ENCODE assay signal across 8 cellular contexts in genomic region chr11:119728651-119729580, GRCh38. TPM values are rescaled to one million over a fixed set of nuclear protein-coding genes. Genes with fewer than 3 reads are reported as not detected.
DNase-seq lines count a peak whose midpoint lies in the region; ATAC-seq, FAIRE-seq and TF ChIP-seq lines count a peak whose summit lies in the region.

TSS of gene NECTIN1 (minus strand) at chr11:119729200. CDS start at chr11:119728553, 647 bp downstream.

- peak; percentile 89 for FAIRE-seq in GM12891 (lab: Jason Lieb, UNC)

- H3K4me1 ChIP-seq in right cardiac atrium (ENCODE audit: control insufficient read depth, insufficient read depth, low read length), result no peaks in the 10 kb centered on the region
- peaks cover 0 to 8% of the 10 kb centered on the region in 2 donors for H3K4me1 ChIP-seq in uterus

- H3K4me3 ChIP-seq in right cardiac atrium (ENCODE audit: low read length) (peak within 1 kb of the TSS; percentile 52), uterus (peak within 1 kb of the TSS; percentile 64 to 66)

- H3K27ac Mint-ChIP-seq in T-helper 17 cell, result no peak within 1 kb of the TSS

- under 1% methylated on average over 128 of the region's 128 CpGs for WGBS in right cardiac atrium

- peak within 1 kb of the TSS; percentile 22 for H3K27ac ChIP-seq in right cardiac atrium (ENCODE audit: low read length)
- peak within 1 kb of the TSS; percentile 84 to 89 for H3K27ac ChIP-seq in uterus

- DNase-seq in GM12891 (ENCODE audit: insufficient read length, low spot score) (peak; percentile 95), NCI-H1092 treated with DMSO at 0.1 percent for 48 hours (lab: John Stamatoyannopoulos, UW) (peak; percentile 95), T-helper 17 cell (peak; percentile 73 to 82 (median 73)), anterior cingulate cortex (lab: John Stamatoyannopoulos, UW) (peak; percentile 25 to 97 (median 90)), right cardiac atrium (peak; percentile 89 to 96 (median 95)), putamen (ENCODE audit: low spot score) (peak; percentile 90), uterus (peak; percentile 83 to 87)

- peak within 1 kb of the TSS; percentile 95 for H3K4me3 Mint-ChIP-seq in T-helper 17 cell

- H3K27me3 ChIP-seq in right cardiac atrium (ENCODE audit: control insufficient read depth, insufficient read depth) (no peaks in the 10 kb centered on the region), uterus (no peaks in the 10 kb centered on the region)

- peak; percentile 88 to 99 (median 94) for TF ChIP-seq CTCF in uterus (IDR thresholded peaks at IDR 0.05)

- peaks cover 23% of the 10 kb centered on the region for H3K27me3 Mint-ChIP-seq in T-helper 17 cell

- TF ChIP-seq POLR2A in GM12891 (IDR thresholded peaks at IDR 0.05; ENCODE audit: low read depth, low read length), result no peak
- peak; percentile 83 to 96 for TF ChIP-seq POLR2A in uterus (IDR thresholded peaks at IDR 0.05)

- intact Hi-C loops in right cardiac atrium (cut with DNase I) (loop anchor here in 3 of 4 donors (5.0 to 10.0 kb wide), 3 partner anchors 57 to 244 kb away; no protein-coding TSS in a partner anchor), uterus (cut with DNase I; ENCODE audit: low total_unique reads) (no loop called here)

- H3K36me3 ChIP-seq in uterus, result no peaks in the 10 kb centered on the region

- ATAC-seq in HG02610 (IDR thresholded peaks at IDR 0.05; ENCODE audit: unreplicated experiment) (peak; percentile 84), T-helper 17 cell (peak; percentile 89), right cardiac atrium (peak; percentile 94 to 95)

- H3K4me1 Mint-ChIP-seq in T-helper 17 cell, result peaks cover 19% of the 10 kb centered on the region

- H3K9me3 ChIP-seq in T-helper 17 cell (ENCODE audit: control insufficient read depth, low read length, poor library complexity, severe bottlenecking), result no peaks in the 10 kb centered on the region
- no peaks in the 10 kb centered on the region for H3K9me3 ChIP-seq in right cardiac atrium (ENCODE audit: control insufficient read depth, low read length)
- H3K9me3 ChIP-seq in uterus, result no peaks in the 10 kb centered on the region

- peaks cover 6% of the 10 kb centered on the region for H3K36me3 Mint-ChIP-seq in T-helper 17 cell (ENCODE audit: low read depth)

TF ChIP-seq in GM12891, 5 proteins besides CTCF, POLR2A, EP300 and RAD21:
- TF ChIP-seq POLR2AphosphoS5 (IDR thresholded peaks at IDR 0.05; ENCODE audit: low read depth, low read length) (no peak), POU2F2 (IDR thresholded peaks at IDR 0.05; ENCODE audit: low read depth, low read length) (no peak), SPI1 (IDR thresholded peaks at IDR 0.05; ENCODE audit: low read depth, low read length) (no peak), TAF1 (IDR thresholded peaks at IDR 0.05; ENCODE audit: low read depth, low read length) (no peak), PAX5 (IDR thresholded peaks at IDR 0.05; ENCODE audit: insufficient read depth, low read length, severe bottlenecking) (no peak)

RNA-seq across cellular contexts. Expression of gene NECTIN1, which starts in this region (rescaled TPM):
- 5.6 TPM for polyA plus RNA-seq in GM12891 (2012; ENCODE audit: low read depth, missing spikeins)
- 1 to 10 TPM; 5.2 to 5.3 TPM for total RNA-seq in T-helper 17 cell
- 10 to 100 TPM in 2 of 4 donors, 1 to 10 TPM in 2; 5.2 to 14.5 (median 10.8) TPM for total RNA-seq in right cardiac atrium
- 6.3 TPM for polyA plus RNA-seq in right cardiac atrium
- 10 to 100 TPM in 1 of 4 donors, 1 to 10 TPM in 2, not detected in 1; 1.3 to 10.6 (median 9.2) TPM for total RNA-seq in uterus

Comparison
In these comparisons a context has a peak if more than half of its experiments do, and no peak if none do; other contexts are left out.
1. Peak in every context shown above with its lines: DNase-seq, ATAC-seq, H3K4me3 ChIP-seq and H3K27ac ChIP-seq.